Comparison of ENCODE assay signal across 8 cellular contexts in the genomic region with DNA sequence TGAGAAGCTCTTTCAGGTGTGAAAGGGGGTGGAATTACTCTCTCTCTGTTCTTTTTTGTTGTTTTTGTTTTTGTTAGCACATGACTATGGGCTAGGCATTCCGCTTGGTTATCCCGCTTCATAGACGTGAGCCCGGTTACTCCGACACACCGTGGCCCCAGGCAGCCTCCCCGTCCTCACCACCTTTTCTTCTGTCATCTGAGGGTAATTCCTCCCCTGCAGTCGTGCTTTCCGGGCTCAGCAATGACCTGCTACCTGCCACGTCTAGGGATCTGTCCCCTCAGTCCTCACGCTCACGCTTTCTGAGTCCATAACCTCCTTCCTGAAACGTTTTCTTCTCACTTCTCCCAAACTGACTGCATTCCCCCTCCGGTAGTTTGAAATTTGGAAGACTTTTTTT. TPM values are rescaled to one million over a fixed set of nuclear protein-coding genes. Genes with fewer than 3 reads are reported as not detected.
DNase-seq lines count a peak whose midpoint lies in the region; ATAC-seq lines count a peak whose summit lies in the region.

No MANE protein-coding gene starts in this region.

- H3K36me3 Mint-ChIP-seq in activated T-cell treated with anti-CD3 and anti-CD28 coated beads, Interleukin-2, amount 50 U/mL, for 72 hours (ENCODE audit: insufficient read depth in 2 of 2), result peaks cover 10 to 11% of the 10 kb centered on the region in 2 donors
- H3K36me3 Mint-ChIP-seq in stimulated activated effector memory CD8-positive, alpha-beta T cell treated with anti-CD3 and anti-CD28 coated beads, Interleukin-12 subunit alpha, Interleukin-12 subunit beta, amount 100 ng/mL, for 72 hours, result peaks cover 31% of the 10 kb centered on the region

- peak overlapping the region; percentile 73; the same call in 1 of the 2 replicates for H3K27ac ChIP-seq in HUES64 (ENCODE audit: low read depth, low read length)

- peaks cover 41% of the 10 kb centered on the region for H3K4me1 Mint-ChIP-seq in activated T-cell treated with anti-CD3 and anti-CD28 coated beads, Interleukin-2, amount 50 U/mL, for 72 hours (ENCODE audit: low read depth)
- H3K4me1 Mint-ChIP-seq in stimulated activated effector memory CD8-positive, alpha-beta T cell treated with anti-CD3 and anti-CD28 coated beads, Interleukin-12 subunit alpha, Interleukin-12 subunit beta, amount 100 ng/mL, for 72 hours, result peaks cover 35% of the 10 kb centered on the region

- WGBS in HUES64, result under 1% methylated on average over 14 of the region's 14 CpGs

- H3K27ac Mint-ChIP-seq in activated T-cell treated with anti-CD3 and anti-CD28 coated beads, Interleukin-2, amount 50 U/mL, for 72 hours, result peak overlapping the region; percentile 87
- peak overlapping the region; percentile 86 for H3K27ac Mint-ChIP-seq in stimulated activated effector memory CD8-positive, alpha-beta T cell treated with anti-CD3 and anti-CD28 coated beads, Interleukin-12 subunit alpha, Interleukin-12 subunit beta, amount 100 ng/mL, for 72 hours

- H3K9ac ChIP-seq in HUES64 (ENCODE audit: low read depth, low read length), result no peak overlapping the region

- H3K36me3 ChIP-seq in HUES64 (ENCODE audit: insufficient read depth, low read length), result peaks cover 14% of the 10 kb centered on the region

- H3K9me3 Mint-ChIP-seq in activated T-cell treated with anti-CD3 and anti-CD28 coated beads, Interleukin-2, amount 50 U/mL, for 72 hours, result no peaks in the 10 kb centered on the region
- no peaks in the 10 kb centered on the region for H3K9me3 Mint-ChIP-seq in stimulated activated effector memory CD8-positive, alpha-beta T cell treated with anti-CD3 and anti-CD28 coated beads, Interleukin-12 subunit alpha, Interleukin-12 subunit beta, amount 100 ng/mL, for 72 hours

- peak; percentile 16 to 26 for DNase-seq in activated T-cell treated with anti-CD3 and anti-CD28 coated beads, Interleukin-2, amount 50 U/mL, for 72 hours
- DNase-seq in stimulated activated effector memory CD8-positive, alpha-beta T cell treated with anti-CD3 and anti-CD28 coated beads, Interleukin-12 subunit alpha, Interleukin-12 subunit beta, amount 100 ng/mL, for 72 hours (ENCODE audit: low spot score in 2 of 2), result no peak
- no peak for DNase-seq in MV-4-11 (lab: John Stamatoyannopoulos, UW)
- DNase-seq in NCI-H82 treated with DMSO at 0.1 percent for 48 hours (lab: John Stamatoyannopoulos, UW; ENCODE audit: unreplicated experiment), result no peak

- H3K27me3 Mint-ChIP-seq in activated T-cell treated with anti-CD3 and anti-CD28 coated beads, Interleukin-2, amount 50 U/mL, for 72 hours (ENCODE audit: low read depth), result peaks cover 7% of the 10 kb centered on the region

- H3K4me3 ChIP-seq in HUES64 (ENCODE audit: low read length) (peak overlapping the region; percentile 53), iPS-18c (ENCODE audit: insufficient read depth, low read depth, low read length) (peak overlapping the region; percentile 39)

- peak overlapping the region; percentile 86 to 98 for H3K4me3 Mint-ChIP-seq in activated T-cell treated with anti-CD3 and anti-CD28 coated beads, Interleukin-2, amount 50 U/mL, for 72 hours
- H3K4me3 Mint-ChIP-seq in stimulated activated effector memory CD8-positive, alpha-beta T cell treated with anti-CD3 and anti-CD28 coated beads, Interleukin-12 subunit alpha, Interleukin-12 subunit beta, amount 100 ng/mL, for 72 hours, result peak overlapping the region; percentile 88

- H3K27me3 ChIP-seq in HUES64 (ENCODE audit: insufficient read depth, low read length), result peaks cover 21% of the 10 kb centered on the region

- H3K9me3 ChIP-seq in HUES64 (ENCODE audit: insufficient read depth, low read depth, low read length) (no peaks in the 10 kb centered on the region), iPS-18c (ENCODE audit: control insufficient read depth, insufficient read depth, low read length) (no peaks in the 10 kb centered on the region)

- no peak for ATAC-seq in activated T-cell treated with anti-CD3 and anti-CD28 coated beads, Interleukin-2, amount 50 U/mL, for 72 hours (replicated peaks in 1 of 2)
- ATAC-seq in stimulated activated effector memory CD8-positive, alpha-beta T cell treated with anti-CD3 and anti-CD28 coated beads, Interleukin-12 subunit alpha, Interleukin-12 subunit beta, amount 100 ng/mL, for 72 hours, result no peak
- ATAC-seq in GM21576 (IDR thresholded peaks at IDR 0.05; ENCODE audit: unreplicated experiment) (no peak), GM18873 (IDR thresholded peaks at IDR 0.05; ENCODE audit: low FRiP score, unreplicated experiment) (no peak)

- H3K4me1 ChIP-seq in HUES64 (ENCODE audit: insufficient read depth, low read length), result peaks cover 51% of the 10 kb centered on the region

RNA-seq across cellular contexts. Expression of a gene that starts 0.7 kb away (rescaled TPM):
- polyA plus RNA-seq in HUES64 (2013, experiment 1 of 2), result 24.7 TPM
- polyA plus RNA-seq in HUES64 (2013, experiment 2 of 2), result 26.2 TPM
- total RNA-seq in activated T-cell treated with anti-CD3 and anti-CD28 coated beads, Interleukin-2, amount 50 U/mL, for 72 hours, result 10 to 100 TPM; 59.7 to 60.6 TPM

Comparison
In these comparisons a context has a peak if more than half of its experiments do, and no peak if none do; other contexts are left out.
1. DNase-seq: peak in activated T-cell treated with anti-CD3 and anti-CD28 coated beads, Interleukin-2, amount 50 U/mL, for 72 hours (2 of 2); none in stimulated activated effector memory CD8-positive, alpha-beta T cell treated with anti-CD3 and anti-CD28 coated beads, Interleukin-12 subunit alpha, Interleukin-12 subunit beta, amount 100 ng/mL, for 72 hours (0 of 2), MV-4-11 (single experiment) and NCI-H82 treated with DMSO at 0.1 percent for 48 hours (single experiment).